8 cellular contexts compared by ENCODE assay signal in the genomic region with DNA sequence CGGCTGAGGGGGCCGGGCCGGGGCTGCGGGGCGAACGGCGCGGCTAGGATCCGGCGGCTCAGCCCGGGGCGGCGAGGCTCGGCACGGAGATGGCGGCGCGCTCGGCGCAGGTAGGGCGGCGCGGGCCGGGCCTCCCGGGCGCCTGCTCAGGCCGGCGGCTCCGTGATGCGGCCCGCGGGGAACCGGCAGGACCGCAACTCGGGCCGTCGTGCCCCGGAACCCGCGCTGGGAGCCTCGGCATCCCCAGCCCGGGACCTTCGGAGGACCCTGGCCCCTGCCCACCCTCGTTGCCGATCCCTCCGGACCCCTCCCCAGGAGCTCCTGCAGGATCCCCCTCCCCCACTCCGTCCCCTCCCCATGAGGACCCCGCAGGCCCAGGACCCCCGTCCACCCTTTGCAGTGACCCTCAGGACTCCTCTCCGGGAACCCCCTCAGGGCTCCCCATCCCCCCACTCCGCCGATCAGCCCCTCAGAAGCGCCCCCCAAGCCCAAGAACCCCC. TPM values are rescaled to one million over a fixed set of nuclear protein-coding genes. Genes with fewer than 3 reads are reported as not detected.
A peak's percentile ranks its signal among the peaks of the same experiment; 100 is the strongest.
DNase-seq lines count a peak whose midpoint lies in the region; ATAC-seq and TF ChIP-seq lines count a peak whose summit lies in the region.

No MANE protein-coding gene starts in this region.

- H3K4me1 ChIP-seq in A673 (ENCODE audit: insufficient read depth, low read length, poor library complexity, severe bottlenecking) (peaks cover 9% of the 10 kb centered on the region), breast epithelium (peaks cover 9 to 18% of the 10 kb centered on the region in 2 donors), mononuclear cell (ENCODE audit: insufficient read depth, low read length) (peaks cover 10% of the 10 kb centered on the region)

- no TSS peak for BruUV-seq in A673 (replicated peaks; lab: Mats Ljungman, UMichigan)

- H3K4me3 ChIP-seq in A673 (ENCODE audit: low read depth, low read length, poor library complexity, severe bottlenecking) (peak overlapping the region; percentile 59), breast epithelium (peak overlapping the region; percentile 79 to 87 (median 86)), mononuclear cell (ENCODE audit: low read length) (peak overlapping the region; percentile 47)

- H3K27me3 ChIP-seq in A673 (replicated peaks; ENCODE audit: insufficient read depth, low read depth, low read length, poor library complexity) = no peaks in the 10 kb centered on the region
- no peaks in the 10 kb centered on the region for H3K27me3 ChIP-seq in breast epithelium
- no peaks in the 10 kb centered on the region for H3K27me3 ChIP-seq in mononuclear cell (ENCODE audit: insufficient read depth, low read length)

- CTCF ChIA-PET in A673 (lab: Charles Lee) = no interaction called here

- TF ChIP-seq POLR2A in breast epithelium (IDR thresholded peaks at IDR 0.05) = no peak

- TF ChIP-seq CTCF in A673 (conservative IDR thresholded peaks at IDR 0.05; ENCODE audit: low read depth, low read length) (no peak), breast epithelium (IDR thresholded peaks at IDR 0.05) (no peak)

- POLR2A ChIA-PET in A673 (lab: Charles Lee; ENCODE audit: low non-redundant PET) = no interaction called here

- H3K9me3 ChIP-seq in A673 (ENCODE audit: low read depth, low read length, poor library complexity, severe bottlenecking) (no peaks in the 10 kb centered on the region), breast epithelium (no peaks in the 10 kb centered on the region), mononuclear cell (ENCODE audit: low read depth, low read length) (no peaks in the 10 kb centered on the region)

- peak; percentile 2 for ATAC-seq in HG02870 (IDR thresholded peaks at IDR 0.05; ENCODE audit: unreplicated experiment)
- no peak for ATAC-seq in GM18861 (IDR thresholded peaks at IDR 0.05; ENCODE audit: unreplicated experiment)

- DNase-seq in A673 (ENCODE audit: low spot score) (no peak), breast epithelium (ENCODE audit: low spot score in 2 of 2) (no peak), glomerular visceral epithelial cell (ENCODE audit: extremely low spot score) (no peak), superior temporal gyrus (ENCODE audit: extremely low spot score) (no peak), Ammon's horn (ENCODE audit: low spot score) (no peak)

- intact Hi-C loops in A673 (cut with micrococcal nuclease; ENCODE audit: unreplicated experiment) (no loop called here), breast epithelium (cut with DNase I; ENCODE audit: low total_unique reads) (no loop called here)

- H3K27ac ChIP-seq in A673 (ENCODE audit: low read depth, low read length, poor library complexity, severe bottlenecking) = no peak overlapping the region
- H3K27ac ChIP-seq in breast epithelium = peak overlapping the region; percentile 9 to 52

- H3K36me3 ChIP-seq in A673 (ENCODE audit: insufficient read depth, low read length, poor library complexity, severe bottlenecking) = no peaks in the 10 kb centered on the region
- no peaks in the 10 kb centered on the region for H3K36me3 ChIP-seq in breast epithelium

RNA-seq across cellular contexts. Expression of gene EVI5L, which starts 0.3 kb away (rescaled TPM):
- total RNA-seq in A673 (2021) = 4.8 and 8.8 TPM in 2 replicates
- 10 to 100 TPM in 1 of 3 donors, 1 to 10 TPM in 2; 7.5 to 12.5 (median 9.2) TPM for total RNA-seq in breast epithelium
- 17.2 TPM for total RNA-seq in mononuclear cell

RNA-seq across cellular contexts. Expression of gene PRR36, which starts 43.9 kb away (rescaled TPM):
- 3.3 and 4.9 TPM in 2 replicates for total RNA-seq in A673 (2021)
- total RNA-seq in breast epithelium = 1 to 10 TPM in 1 of 3 donors, under 1 TPM in 1, not detected in 1; 0.59 to 2.0 TPM
- total RNA-seq in mononuclear cell = 0.10 TPM

RNA-seq across cellular contexts. Expression of gene LRRC8E, which starts 58.0 kb away (rescaled TPM):
- total RNA-seq in A673 (2021) (0.77 and 0.79 TPM in 2 replicates), breast epithelium (10 to 100 TPM in 1 of 3 donors, 1 to 10 TPM in 2; 1.4 to 15.1 (median 6.6) TPM), mononuclear cell (not detected)
